ENCODE assay signal across 21 cellular contexts in genomic region chr2:241225545-241225944, GRCh38. TPM values are rescaled to one million over a fixed set of nuclear protein-coding genes. Genes with fewer than 3 reads are reported as not detected.
DNase-seq lines count a peak whose midpoint lies in the region; ATAC-seq, FAIRE-seq and TF ChIP-seq lines count a peak whose summit lies in the region.
"Had no signal": no experiment of that assay in that cellular context is flagged by ENCODE, and none has a peak within 500 bp of the region (broad histone marks: within the 10 kb centered on the region; RNA-seq: fewer than 3 reads in every experiment).

No MANE protein-coding gene starts in this region.

- peak overlapping the region; percentile 14 for H3K27ac ChIP-seq in caudate nucleus (ENCODE audit: low read depth, low read length)
- no peak overlapping the region for H3K27ac ChIP-seq in psoas muscle
- H3K27ac ChIP-seq: 22Rv1, KMS-11 had no signal

- ATAC-seq in activated naive CD8-positive, alpha-beta T cell treated with anti-CD3 and anti-CD28 coated beads, Interleukin-2, amount 50 U/mL, for 24 hours, result no peak
- ATAC-seq in left lobe of liver (peak; percentile 5), psoas muscle (no peak), HG02571 (IDR thresholded peaks at IDR 0.05; ENCODE audit: unreplicated experiment) (no peak)
- ATAC-seq: PC-3 had no signal

- H3K27ac Mint-ChIP-seq in activated naive CD8-positive, alpha-beta T cell treated with anti-CD3 and anti-CD28 coated beads for 36 hours, result no peak overlapping the region
- H3K27ac Mint-ChIP-seq in activated naive CD8-positive, alpha-beta T cell treated with anti-CD3 and anti-CD28 coated beads, Interleukin-2, amount 50 U/mL, for 24 hours, result no peak overlapping the region
- H3K27ac Mint-ChIP-seq: B cell; CD4-positive, CD25-positive, alpha-beta regulatory T cell had no signal

- WGBS in psoas muscle, 3 donors, result 89 to 93% (median 90%) methylated on average over 16 of the region's 16 CpGs

- intact Hi-C loops in psoas muscle (cut with DNase I), result no loop called here

- H3K27me3 Mint-ChIP-seq in activated naive CD8-positive, alpha-beta T cell treated with anti-CD3 and anti-CD28 coated beads for 36 hours, result no peaks in the 10 kb centered on the region
- no peaks in the 10 kb centered on the region for H3K27me3 Mint-ChIP-seq in activated naive CD8-positive, alpha-beta T cell treated with anti-CD3 and anti-CD28 coated beads, Interleukin-2, amount 50 U/mL, for 24 hours
- H3K27me3 Mint-ChIP-seq: B cell; CD4-positive, CD25-positive, alpha-beta regulatory T cell had no signal

- no peak for FAIRE-seq in HTR-8/SVneo (lab: Jason Lieb, UNC)
- FAIRE-seq: GM19239 had no signal

- DNase-seq in activated naive CD8-positive, alpha-beta T cell treated with anti-CD3 and anti-CD28 coated beads for 36 hours, result no peak
- DNase-seq in activated naive CD8-positive, alpha-beta T cell treated with anti-CD3 and anti-CD28 coated beads, Interleukin-2, amount 50 U/mL, for 24 hours, result no peak
- DNase-seq in caudate nucleus (lab: John Stamatoyannopoulos, UW) (no peak), left lobe of liver (ENCODE audit: low spot score) (no peak), psoas muscle (peak; percentile 10 to 22), HTR-8/SVneo (ENCODE audit: insufficient read length, low spot score) (no peak)
- no peak for DNase-seq in stimulated activated naive CD4-positive, alpha-beta T cell treated with Interleukin-2 at 50 U/mL for 16 hours (lab: John Stamatoyannopoulos, UW)
- DNase-seq: Caco-2; CD4-positive, CD25-positive, alpha-beta regulatory T cell; EL; NCI-H146; NCI-H2081 treated with DMSO at 0.1 percent for 48 hours; NCI-H510A; NCI-H774; PC-3 had no signal

- H3K4me3 Mint-ChIP-seq in activated naive CD8-positive, alpha-beta T cell treated with anti-CD3 and anti-CD28 coated beads for 36 hours, result peak overlapping the region; percentile 34
- no peak overlapping the region for H3K4me3 Mint-ChIP-seq in activated naive CD8-positive, alpha-beta T cell treated with anti-CD3 and anti-CD28 coated beads, Interleukin-2, amount 50 U/mL, for 24 hours
- H3K4me3 Mint-ChIP-seq: B cell; CD4-positive, CD25-positive, alpha-beta regulatory T cell had no signal

- no peaks in the 10 kb centered on the region for H3K9me3 ChIP-seq in psoas muscle
- H3K9me3 ChIP-seq: Caco-2, HAP-1 had no signal

- H3K36me3 ChIP-seq in psoas muscle (ENCODE audit: insufficient read depth in 1 of 2, low read depth in 1 of 2), result peaks cover 5 to 55% of the 10 kb centered on the region in 2 donors

- H3K36me3 Mint-ChIP-seq in activated naive CD8-positive, alpha-beta T cell treated with anti-CD3 and anti-CD28 coated beads for 36 hours, result peaks cover 9% of the 10 kb centered on the region
- peaks cover 12% of the 10 kb centered on the region for H3K36me3 Mint-ChIP-seq in activated naive CD8-positive, alpha-beta T cell treated with anti-CD3 and anti-CD28 coated beads, Interleukin-2, amount 50 U/mL, for 24 hours (ENCODE audit: low read depth)

- H3K9me3 Mint-ChIP-seq in activated naive CD8-positive, alpha-beta T cell treated with anti-CD3 and anti-CD28 coated beads for 36 hours, result no peaks in the 10 kb centered on the region
- no peaks in the 10 kb centered on the region for H3K9me3 Mint-ChIP-seq in activated naive CD8-positive, alpha-beta T cell treated with anti-CD3 and anti-CD28 coated beads, Interleukin-2, amount 50 U/mL, for 24 hours

- no peak overlapping the region for H3K4me3 ChIP-seq in psoas muscle
- H3K4me3 ChIP-seq: HAP-1 had no signal

- peaks cover 6% of the 10 kb centered on the region for H3K4me1 ChIP-seq in psoas muscle
- H3K4me1 ChIP-seq: Caco-2, HAP-1 had no signal

- H3K4me1 Mint-ChIP-seq in activated naive CD8-positive, alpha-beta T cell treated with anti-CD3 and anti-CD28 coated beads for 36 hours, result no peaks in the 10 kb centered on the region
- H3K4me1 Mint-ChIP-seq in activated naive CD8-positive, alpha-beta T cell treated with anti-CD3 and anti-CD28 coated beads, Interleukin-2, amount 50 U/mL, for 24 hours, result no peaks in the 10 kb centered on the region
- H3K4me1 Mint-ChIP-seq: B cell had no signal

- TF ChIP-seq CTCF in psoas muscle (IDR thresholded peaks at IDR 0.05), result no peak

- no peaks in the 10 kb centered on the region for H3K27me3 ChIP-seq in psoas muscle (ENCODE audit: insufficient read depth in 3 of 3, low read length in 2 of 3)

RNA-seq across cellular contexts. Expression of gene ANO7, which starts 37.1 kb away (rescaled TPM):
- 1 to 10 TPM; 3.4 to 3.6 TPM for total RNA-seq in activated naive CD8-positive, alpha-beta T cell treated with anti-CD3 and anti-CD28 coated beads for 36 hours
- total RNA-seq in left lobe of liver (1.3 TPM), psoas muscle (1 to 10 TPM in 1 of 4 donors, under 1 TPM in 3; 0.36 to 1.8 (median 0.64) TPM)
- polyA plus RNA-seq in psoas muscle, result under 1 TPM; 0.22 to 0.55 (median 0.34) TPM
- polyA plus RNA-seq: CD4-positive, CD25-positive, alpha-beta regulatory T cell had no signal

Comparison
In these comparisons a context has a peak if more than half of its experiments do, and no peak if none do; other contexts are left out.
1. DNase-seq: peak in psoas muscle (2 of 2); none in activated naive CD8-positive, alpha-beta T cell treated with anti-CD3 and anti-CD28 coated beads for 36 hours (single experiment), activated naive CD8-positive, alpha-beta T cell treated with anti-CD3 and anti-CD28 coated beads, Interleukin-2, amount 50 U/mL, for 24 hours (single experiment), caudate nucleus (0 of 61), left lobe of liver (single experiment), HTR-8/SVneo (single experiment) and stimulated activated naive CD4-positive, alpha-beta T cell treated with Interleukin-2 at 50 U/mL for 16 hours (single experiment).